In the genomic region with DNA sequence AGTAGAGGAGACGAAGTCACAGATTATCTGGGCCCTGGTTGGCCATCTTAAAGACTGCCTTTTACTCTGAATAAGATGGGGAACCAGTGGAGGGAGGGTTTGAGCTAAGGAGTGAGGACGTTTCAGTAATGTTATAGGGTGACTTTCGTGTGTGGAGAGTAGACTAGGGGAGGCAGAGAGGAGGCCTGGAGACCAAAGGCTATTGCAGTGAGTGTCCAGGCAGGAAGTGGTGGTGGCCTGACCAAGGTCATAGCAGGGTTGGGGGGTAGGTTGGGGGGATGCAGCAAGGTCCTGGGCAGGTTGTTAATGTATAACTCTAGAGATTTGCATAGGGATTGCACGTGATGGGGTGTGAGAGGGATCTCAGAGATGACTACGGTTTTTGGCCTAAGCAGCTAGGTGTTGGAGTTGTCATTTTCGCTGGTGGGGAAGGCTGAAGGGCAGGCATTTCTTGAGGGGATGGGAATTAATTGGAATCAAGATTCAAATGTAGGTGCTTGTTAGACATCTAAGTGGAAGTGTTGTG, we compare ENCODE assay signal across 25 cellular contexts. TPM values are rescaled to one million over a fixed set of nuclear protein-coding genes. Genes with fewer than 3 reads are reported as not detected.
DNase-seq lines count a peak whose midpoint lies in the region; ATAC-seq, FAIRE-seq and TF ChIP-seq lines count a peak whose summit lies in the region.
"Had no signal": no experiment of that assay in that cellular context is flagged by ENCODE, and none has a peak within 500 bp of the region (broad histone marks: within the 10 kb centered on the region; RNA-seq: fewer than 3 reads in every experiment).

No MANE protein-coding gene starts in this region.

- 72% methylated on average over 6 of the region's 6 CpGs for WGBS in GM12878 (ENCODE audit: insufficient coverage, insufficient replicate concordance, low lambda C conversion rate, missing lambda C conversion rate)

- no TSS peak for BruUV-seq in GM12878 (replicated peaks; lab: Mats Ljungman, UMichigan)

- H4K20me1 ChIP-seq in GM12878 (ENCODE audit: control insufficient read depth, insufficient read depth): no peaks in the 10 kb centered on the region

- SMC1A ChIA-PET in GM12878 (lab: Charles Lee; ENCODE audit: uncharacterized antibody, unreplicated experiment): interaction anchor here (0.6 to 1.3 kb wide), 7 partner anchors 11 to 138 kb away, joined by 3 to 6 read pairs (median 3); no protein-coding TSS in a partner anchor

- peak overlapping the region; percentile 78 for H3K4me2 ChIP-seq in GM12878 (ENCODE audit: control insufficient read depth, insufficient read depth)

- peaks cover 95% of the 10 kb centered on the region for H3K79me2 ChIP-seq in GM12878 (ENCODE audit: control insufficient read depth, insufficient read depth, low read length)

- TF ChIP-seq RAD21 in GM12878 (IDR thresholded peaks at IDR 0.05; ENCODE audit: insufficient read depth, low read depth, low read length): no peak

- H3K27me3 ChIP-seq in GM12878 (replicated peaks in 1 of 2; ENCODE audit: control insufficient read depth in 2 of 2, insufficient read depth in 2 of 2, low read length in 1 of 2): no peaks in the 10 kb centered on the region

- intact Hi-C loops in GM12878 (cut with micrococcal nuclease; ENCODE audit: unreplicated experiment): loop anchor here (10.0 kb wide), 2 partner anchors 569 to 739 kb away; no protein-coding TSS in a partner anchor
- intact Hi-C loops in Right ventricle myocardium inferior (cut with DNase I): loop anchor here (10.0 kb wide), 1 partner anchor 621 kb away; the partner anchor contains the start of gene AFG3L2

- H3K9me3 ChIP-seq in GM12878 (replicated peaks; ENCODE audit: control insufficient read depth, insufficient read depth, low read length): no peaks in the 10 kb centered on the region; the same call in 2 of the 3 replicates

- TF ChIP-seq POLR2A in GM12891 (IDR thresholded peaks at IDR 0.05; ENCODE audit: low read depth, low read length): no peak
- TF ChIP-seq POLR2A in GM12878 (IDR thresholded peaks at IDR 0.05; ENCODE audit: low read depth, low read length): no peak; the same call in 1 of the 2 replicates

- H3K27ac ChIP-seq in GM12878 (ENCODE audit: control insufficient read depth, insufficient read depth): peak overlapping the region; percentile 49
- H3K27ac ChIP-seq: HL-60 had no signal

- H3K9ac ChIP-seq in GM12878 (ENCODE audit: control insufficient read depth, insufficient read depth, low read length): no peak overlapping the region

- FAIRE-seq in GM12891 (lab: Jason Lieb, UNC) (peak; percentile 68), GM12878 (lab: Jason Lieb, UNC) (no peak), urothelium cell line (lab: Jason Lieb, UNC) (peak; percentile 37)
- FAIRE-seq: H1 had no signal

- no peak for TF ChIP-seq CTCF in GM12878 (IDR thresholded peaks at IDR 0.05 in 2 of 3, conservative IDR thresholded peaks at IDR 0.05 in 1 of 3; ENCODE audit: control insufficient read depth in 2 of 3, extremely low read depth in 1 of 3, insufficient read depth in 1 of 3, low read depth in 3 of 3, low read length in 3 of 3)

- ATAC-seq in GM12878 (peak; percentile 34), Right ventricle myocardium inferior (no peak)

- H3K4me1 ChIP-seq in GM12878 (ENCODE audit: control insufficient read depth, insufficient read depth, low read length): peaks cover 33% of the 10 kb centered on the region

- in situ Hi-C loops in GM12878 (cut with MboI): no loop called here

- POLR2A ChIA-PET in GM12878 (lab: Charles Lee): interaction anchor here (0.6 to 1.5 kb wide), 3 partner anchors 44 to 293 kb away, joined by 3 to 11 read pairs (median 4); partner anchors contain the start of gene SEH1L

- DNase-seq in GM12891 (ENCODE audit: insufficient read length, low spot score) (no peak), GM19238 (ENCODE audit: insufficient read length, low spot score) (peak; percentile 7), GM12878 (ENCODE audit: low read depth, low spot score) (no peak), urothelium cell line (ENCODE audit: low spot score) (no peak), dedifferentiated amniotic fluid mesenchymal stem cell (ENCODE audit: extremely low spot score) (no peak), Right ventricle myocardium inferior (ENCODE audit: missing footprints) (no peak)
- DNase-seq in activated CD4-positive, CD25-positive, alpha-beta regulatory T cell treated with anti-CD3 and anti-CD28 coated beads, Interleukin-2, amount 50 U/mL, for 72 hours: no peak
- DNase-seq: C1 segment of cervical spinal cord; CD4-positive, alpha-beta memory T cell; COR-L47; DMS53; EL; GDM1; HCEC 1CT; Kasumi-1; NCI-H1105 treated with DMSO at 0.1 percent for 48 hours; NCI-H146; NCI-H1930; NCI-H446; NCI-H82; NK-92 treated with Interleukin-12 subunit alpha and Interleukin-12 subunit beta, amount 100 ng/mL, for 24 hours; RPMI8226; SHP77 treated with DMSO at 0.1 percent for 48 hours had no signal

- CTCF ChIA-PET in GM12878 (lab: Yijun Ruan, JAX): interaction anchor here (0.9 to 2.4 kb wide), 4 partner anchors 10 to 164 kb away, joined by 4 to 8 read pairs (median 6); no protein-coding TSS in a partner anchor

- TF ChIP-seq EP300 in GM12878 (IDR thresholded peaks at IDR 0.05; ENCODE audit: borderline replicate concordance in 1 of 2, control insufficient read depth in 1 of 2, low read depth in 2 of 2, low read length in 2 of 2): no peak

- no peak overlapping the region; the same call in 1 of the 2 replicates for H2AFZ ChIP-seq in GM12878 (ENCODE audit: control insufficient read depth, low read depth, low read length)

- RAD21 ChIA-PET in GM12878 (lab: Charles Lee; ENCODE audit: unreplicated experiment): no interaction called here

- H3K4me3 ChIP-seq in GM12878: peak overlapping the region; percentile 19; the same call in 1 of the 2 replicates

- H3K36me3 ChIP-seq in GM12878 (ENCODE audit: control insufficient read depth in 2 of 2, insufficient read depth in 2 of 2, low read length in 1 of 2): peaks cover 0 to 7% of the 10 kb centered on the region in 2 experiments; a peak in 3 of 4 replicates

TF ChIP-seq in GM12891, 5 proteins besides CTCF, POLR2A, EP300 and RAD21:
- TF ChIP-seq PAX5 (IDR thresholded peaks at IDR 0.05; ENCODE audit: insufficient read depth, low read length, severe bottlenecking) (no peak), SPI1 (IDR thresholded peaks at IDR 0.05; ENCODE audit: low read depth, low read length) (no peak), TAF1 (IDR thresholded peaks at IDR 0.05; ENCODE audit: low read depth, low read length) (no peak), POU2F2 (IDR thresholded peaks at IDR 0.05; ENCODE audit: low read depth, low read length) (peak; percentile 87), POLR2AphosphoS5 (IDR thresholded peaks at IDR 0.05; ENCODE audit: low read depth, low read length) (no peak)

TF ChIP-seq in GM12878, 131 proteins besides CTCF, POLR2A, EP300 and RAD21 (continues in another document):
- TF ChIP-seq HDGF (IDR thresholded peaks at IDR 0.05) (peak; percentile 88), NR2F1 (conservative IDR thresholded peaks at IDR 0.05) (0 out of 2 replicates have a peak, but pooled peaks have one; percentile 44), USF2 (IDR thresholded peaks at IDR 0.05; ENCODE audit: borderline replicate concordance, low read depth, low read length) (peak; percentile 21; the same call in 1 of the 2 replicates), ZNF622 (IDR thresholded peaks at IDR 0.05) (no peak)

RNA-seq across cellular contexts. Expression of gene CEP192, which starts 4.9 kb away (rescaled TPM):
- polyA plus RNA-seq in GM12891 (2012; ENCODE audit: low read depth, missing spikeins): 13.8 TPM
- total RNA-seq in GM12878 (2013; cell fraction: nucleolus; rRNA removed): 192 and 194 TPM in 2 replicates
- total RNA-seq in GM12878 (2014; rRNA removed): 33.9 and 37.5 TPM in 2 replicates
- total RNA-seq in GM12878 (2014; rRNA removed; fragmentation: Illumina TruSeq; extraction: Trizol): 37.6 and 39.7 TPM in 2 replicates
- 30.8 and 31.1 TPM in 2 replicates for total RNA-seq in GM12878 (2021)
- polyA plus RNA-seq in GM12878 (2011; ENCODE audit: low read depth): 21.1 TPM
- polyA plus RNA-seq in GM12878 (2011; rRNA removed): 58.2 and 81.8 TPM in 2 replicates
- polyA plus RNA-seq in GM12878 (2011; cell fraction: cytosol; rRNA removed): 31.1 and 31.2 TPM in 2 replicates
- 97.1 and 118 TPM in 2 replicates for polyA plus RNA-seq in GM12878 (2011; cell fraction: nucleus; rRNA removed)
- 17.6 and 21.8 TPM in 2 replicates for polyA plus RNA-seq in GM12878 (2012)
- 32.6 and 39.7 TPM in 2 replicates for polyA plus RNA-seq in GM12878 (2014; fragmentation: Illumina TruSeq; extraction: Trizol)
- 10 to 100 TPM; 15.4 to 24.5 TPM for polyA plus RNA-seq in GM12878 (2014; fragmentation: Nextera tagmentation; extraction: Ambion mirVana)
- 25.6 and 28.1 TPM in 2 replicates for polyA plus RNA-seq in GM12878 (2014; rRNA removed)
- 10 to 100 TPM; 21.2 to 22.2 TPM for polyA plus RNA-seq in GM12878 (2016; fragmentation: Nextera tagmentation; extraction: Ambion mirVana)
- polyA minus RNA-seq in GM12878 (2011; rRNA and poly(A)+ RNA removed): 80.1 and 95.5 TPM in 2 replicates
- polyA minus RNA-seq in GM12878 (2011; cell fraction: cytosol; rRNA and poly(A)+ RNA removed): 26.3 and 28.4 TPM in 2 replicates
- 69.6 and 88.0 TPM in 2 replicates for polyA minus RNA-seq in GM12878 (2011; cell fraction: nucleus; rRNA and poly(A)+ RNA removed)
- total RNA-seq in Right ventricle myocardium inferior: 25.6 TPM

RNA-seq across cellular contexts. Expression of gene SEH1L, which starts 48.2 kb away (rescaled TPM):
- polyA plus RNA-seq in GM12891 (2012; ENCODE audit: low read depth, missing spikeins): 21.0 TPM
- 72.1 and 84.6 TPM in 2 replicates for total RNA-seq in GM12878 (2013; cell fraction: nucleolus; rRNA removed)
- total RNA-seq in GM12878 (2014; rRNA removed): 28.1 and 36.2 TPM in 2 replicates
- 39.7 and 43.1 TPM in 2 replicates for total RNA-seq in GM12878 (2014; rRNA removed; fragmentation: Illumina TruSeq; extraction: Trizol)
- 66.5 and 70.2 TPM in 2 replicates for total RNA-seq in GM12878 (2021)
- polyA plus RNA-seq in GM12878 (2011; ENCODE audit: low read depth): 16.1 TPM
- 109 and 120 TPM in 2 replicates for polyA plus RNA-seq in GM12878 (2011; rRNA removed)
- polyA plus RNA-seq in GM12878 (2011; cell fraction: cytosol; rRNA removed): 87.0 and 98.0 TPM in 2 replicates
- polyA plus RNA-seq in GM12878 (2011; cell fraction: nucleus; rRNA removed): 41.8 and 49.0 TPM in 2 replicates
- 25.5 and 27.9 TPM in 2 replicates for polyA plus RNA-seq in GM12878 (2012)
- polyA plus RNA-seq in GM12878 (2014; fragmentation: Illumina TruSeq; extraction: Trizol): 53.2 and 59.5 TPM in 2 replicates
- polyA plus RNA-seq in GM12878 (2014; fragmentation: Nextera tagmentation; extraction: Ambion mirVana): 10 to 100 TPM; 27.5 to 52.4 TPM
- polyA plus RNA-seq in GM12878 (2014; rRNA removed): 35.8 and 39.8 TPM in 2 replicates
- polyA plus RNA-seq in GM12878 (2016; fragmentation: Nextera tagmentation; extraction: Ambion mirVana): 10 to 100 TPM; 80.2 to 84.1 TPM
- 143 and 207 TPM in 2 replicates for polyA minus RNA-seq in GM12878 (2011; rRNA and poly(A)+ RNA removed)
- polyA minus RNA-seq in GM12878 (2011; cell fraction: cytosol; rRNA and poly(A)+ RNA removed): 37.8 and 48.3 TPM in 2 replicates
- polyA minus RNA-seq in GM12878 (2011; cell fraction: nucleus; rRNA and poly(A)+ RNA removed): 18.1 and 26.1 TPM in 2 replicates
- total RNA-seq in Right ventricle myocardium inferior: 19.7 TPM
